ENCODE assay signal across 16 cellular contexts in the genomic region with DNA sequence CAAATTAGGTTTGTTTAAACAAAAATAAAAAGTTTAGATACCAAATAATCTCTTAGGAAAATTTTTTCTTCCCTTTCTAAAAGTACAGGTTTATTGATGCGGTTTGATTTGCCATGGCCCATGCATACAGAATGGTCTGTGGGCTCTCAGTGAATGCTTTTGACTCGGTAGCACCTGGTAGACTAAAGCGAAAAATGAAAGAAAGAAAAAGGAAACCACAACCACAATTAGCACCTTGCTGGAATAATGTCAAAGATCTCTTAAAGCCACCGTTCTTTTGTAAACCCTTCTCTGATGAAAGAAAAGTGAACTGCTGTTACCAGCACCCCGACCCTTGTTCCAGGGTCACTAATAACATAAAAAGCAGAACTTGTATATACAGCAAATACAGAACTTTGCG.
DNase-seq lines count a peak whose midpoint lies in the region; ATAC-seq and TF ChIP-seq lines count a peak whose summit lies in the region.
"Had no signal": no experiment of that assay in that cellular context is flagged by ENCODE, and none has a peak within 500 bp of the region (broad histone marks: within the 10 kb centered on the region; RNA-seq: fewer than 3 reads in every experiment).

No MANE protein-coding gene starts in this region.

- no peak for ATAC-seq in heart right ventricle
- ATAC-seq in GM21825 (IDR thresholded peaks at IDR 0.05; ENCODE audit: unreplicated experiment): peak; percentile 96
- peak; percentile 95 for ATAC-seq in HG03342 (IDR thresholded peaks at IDR 0.05; ENCODE audit: unreplicated experiment)
- no peak for ATAC-seq in gastrocnemius medialis
- ATAC-seq: stimulated activated naive CD8-positive, alpha-beta T cell treated with anti-CD3 and anti-CD28 coated beads, Interleukin-15, amount 100 ng/mL, for 72 hours had no signal

- peak overlapping the region in 6 of 10 donors; percentile 2 to 41 (median 8) for H3K27ac ChIP-seq in heart right ventricle
- H3K27ac ChIP-seq in gastrocnemius medialis: peak overlapping the region in 3 of 4 donors; percentile 46 to 58 (median 52)
- H3K27ac ChIP-seq: epithelial cell of prostate had no signal

- H3K36me3 ChIP-seq in heart right ventricle: peaks cover 0 to 9% (median 0%) of the 10 kb centered on the region in 9 donors
- H3K36me3 ChIP-seq in gastrocnemius medialis: no peaks in the 10 kb centered on the region

- intact Hi-C loops in heart right ventricle (cut with DNase I) (loop anchor here in 3 of 10 donors (5.0 to 10.0 kb wide), 3 partner anchors 41 to 159 kb away; partner anchors contain the start of gene NFIB (in 1 of the 3)), cardiac septum (cut with DNase I) (no loop called here), gastrocnemius medialis (cut with DNase I; ENCODE audit: low total_unique reads) (no loop called here)
- intact Hi-C loops in activated T-helper 2 cell treated with anti-CD3 and anti-CD28 coated beads, Interferon-gamma antibody, Interleukin-2, Interleukin-4, amounts not matched to agents 10 μg/mL and 5 μg/mL and 100 μg/mL, durations not matched to agents 14 hours and 24 hours and 36 hours (cut with micrococcal nuclease): no loop called here

- H3K27ac Mint-ChIP-seq in activated T-helper 2 cell treated with anti-CD3 and anti-CD28 coated beads, Interferon-gamma antibody, Interleukin-2, Interleukin-4, amounts not matched to agents 10 μg/mL and 5 μg/mL and 100 μg/mL, durations not matched to agents 14 hours and 24 hours and 36 hours: no peak overlapping the region
- H3K27ac Mint-ChIP-seq: stimulated activated naive CD8-positive, alpha-beta T cell treated with anti-CD3 and anti-CD28 coated beads, Interleukin-15, amount 100 ng/mL, for 72 hours had no signal

- no peaks in the 10 kb centered on the region for H3K27me3 Mint-ChIP-seq in activated T-helper 2 cell treated with anti-CD3 and anti-CD28 coated beads, Interferon-gamma antibody, Interleukin-2, Interleukin-4, amounts not matched to agents 10 μg/mL and 5 μg/mL and 100 μg/mL, durations not matched to agents 14 hours and 24 hours and 36 hours (ENCODE audit: low read depth)

- DNase-seq in heart right ventricle (no peak), cardiac septum (ENCODE audit: low spot score) (no peak), gastrocnemius medialis (no peak), H4 (ENCODE audit: low spot score) (no peak), NCI-H2029 (lab: John Stamatoyannopoulos, UW) (no peak)
- DNase-seq in activated T-helper 2 cell treated with anti-CD3 and anti-CD28 coated beads, Interferon-gamma antibody, Interleukin-2, Interleukin-4, amounts not matched to agents 10 μg/mL and 5 μg/mL and 100 μg/mL, durations not matched to agents 14 hours and 24 hours and 36 hours (ENCODE audit: low spot score): no peak
- DNase-seq: ACHN; anterior cingulate cortex; NCI-H226; SK-N-SH; stimulated activated CD4-positive, alpha-beta T cell treated with anti-CD3 and anti-CD28 coated beads, Interleukin-15, amount 100 ng/mL, for 24 hours; stimulated activated naive CD8-positive, alpha-beta T cell treated with anti-CD3 and anti-CD28 coated beads, Interleukin-15, amount 100 ng/mL, for 72 hours had no signal

- H3K36me3 Mint-ChIP-seq in activated T-helper 2 cell treated with anti-CD3 and anti-CD28 coated beads, Interferon-gamma antibody, Interleukin-2, Interleukin-4, amounts not matched to agents 10 μg/mL and 5 μg/mL and 100 μg/mL, durations not matched to agents 14 hours and 24 hours and 36 hours (ENCODE audit: low read depth): no peaks in the 10 kb centered on the region

- H3K27me3 ChIP-seq in heart right ventricle (no peaks in the 10 kb centered on the region), gastrocnemius medialis (no peaks in the 10 kb centered on the region)

- H3K4me1 ChIP-seq in heart right ventricle: peaks cover 3 to 100% (median 68%) of the 10 kb centered on the region in 9 donors
- peaks cover 39 to 60% of the 10 kb centered on the region in 2 donors for H3K4me1 ChIP-seq in gastrocnemius medialis

- peaks cover 6% of the 10 kb centered on the region for H3K4me1 Mint-ChIP-seq in activated T-helper 2 cell treated with anti-CD3 and anti-CD28 coated beads, Interferon-gamma antibody, Interleukin-2, Interleukin-4, amounts not matched to agents 10 μg/mL and 5 μg/mL and 100 μg/mL, durations not matched to agents 14 hours and 24 hours and 36 hours (ENCODE audit: low read depth)

- WGBS in heart right ventricle, 2 donors: 74 to 76% methylated on average over 6 of the region's 6 CpGs

- in situ Hi-C loops in gastrocnemius medialis (cut with MboI; ENCODE audit: low sequenced_read_pairs in 4 of 4): no loop called here

- TF ChIP-seq CTCF in heart right ventricle (IDR thresholded peaks at IDR 0.05) (no peak), gastrocnemius medialis (IDR thresholded peaks at IDR 0.05 in 4 of 5, conservative IDR thresholded peaks at IDR 0.05 in 1 of 5) (no peak)

- no peak for TF ChIP-seq POLR2A in gastrocnemius medialis (IDR thresholded peaks at IDR 0.05)

- no peak overlapping the region for H3K4me3 Mint-ChIP-seq in activated T-helper 2 cell treated with anti-CD3 and anti-CD28 coated beads, Interferon-gamma antibody, Interleukin-2, Interleukin-4, amounts not matched to agents 10 μg/mL and 5 μg/mL and 100 μg/mL, durations not matched to agents 14 hours and 24 hours and 36 hours (ENCODE audit: low read depth)
- H3K4me3 Mint-ChIP-seq: neural crest cell; stimulated activated naive CD8-positive, alpha-beta T cell treated with anti-CD3 and anti-CD28 coated beads, Interleukin-15, amount 100 ng/mL, for 72 hours had no signal

- H3K9me3 ChIP-seq in heart right ventricle (no peaks in the 10 kb centered on the region), gastrocnemius medialis (no peaks in the 10 kb centered on the region)
- H3K9me3 ChIP-seq: SK-N-SH had no signal

- H3K4me3 ChIP-seq in heart right ventricle (no peak overlapping the region), gastrocnemius medialis (no peak overlapping the region)

- H3K9me3 Mint-ChIP-seq in activated T-helper 2 cell treated with anti-CD3 and anti-CD28 coated beads, Interferon-gamma antibody, Interleukin-2, Interleukin-4, amounts not matched to agents 10 μg/mL and 5 μg/mL and 100 μg/mL, durations not matched to agents 14 hours and 24 hours and 36 hours: no peaks in the 10 kb centered on the region
- H3K9me3 Mint-ChIP-seq: neural crest cell; stimulated activated naive CD8-positive, alpha-beta T cell treated with anti-CD3 and anti-CD28 coated beads, Interleukin-15, amount 100 ng/mL, for 72 hours had no signal

Comparison
In these comparisons a context has a peak if more than half of its experiments do, and no peak if none do; other contexts are left out.
1. ATAC-seq: peak in GM21825 (single experiment) and HG03342 (single experiment); none in heart right ventricle (0 of 8) and gastrocnemius medialis (0 of 2).